ENCODE assay signal across 10 cellular contexts in the genomic region with DNA sequence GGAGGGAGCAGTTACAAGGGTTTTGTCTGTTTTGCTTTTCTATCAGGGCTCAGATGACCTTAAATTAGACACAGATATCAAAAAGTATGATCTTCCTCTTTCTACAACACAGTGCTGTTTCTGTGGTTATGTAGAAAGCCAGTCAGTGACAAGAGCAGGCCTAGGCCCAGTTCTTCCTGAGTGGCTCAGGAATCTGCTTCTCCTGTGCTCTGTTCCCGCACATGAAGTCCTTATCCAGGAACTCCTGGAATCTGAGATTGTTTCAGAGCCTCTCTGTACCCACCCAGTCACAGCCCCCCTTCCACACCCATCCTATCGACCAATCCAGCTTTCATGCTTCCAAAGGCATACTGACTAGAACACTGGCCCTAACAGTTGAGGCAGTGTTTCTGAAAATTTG. TPM values are rescaled to one million over a fixed set of nuclear protein-coding genes. Genes with fewer than 3 reads are reported as not detected.
DNase-seq lines count a peak whose midpoint lies in the region; ATAC-seq and TF ChIP-seq lines count a peak whose summit lies in the region.
"Had no signal": no experiment of that assay in that cellular context is flagged by ENCODE, and none has a peak within 500 bp of the region (broad histone marks: within the 10 kb centered on the region; RNA-seq: fewer than 3 reads in every experiment).

No MANE protein-coding gene starts in this region.

- peak overlapping the region in 6 of 7 donors; percentile 20 to 88 (median 82) for H3K27ac Mint-ChIP-seq in CD14-positive monocyte
- peak overlapping the region; percentile 91 for H3K27ac Mint-ChIP-seq in activated T-helper 17 cell treated with anti-CD3 and anti-CD28 coated beads, Interleukin-2, amount 50 U/mL, for 72 hours

- intact Hi-C loops in CD14-positive monocyte (cut with micrococcal nuclease) = no loop called here
- intact Hi-C loops in prostate gland (cut with DNase I) = no loop called here
- intact Hi-C loops in head of caudate nucleus (cut with DNase I) = no loop called here

- H3K4me3 ChIP-seq in muscle layer of duodenum (ENCODE audit: low read depth in 1 of 2, low read length in 2 of 2) (no peak overlapping the region), prostate gland (no peak overlapping the region)
- H3K4me3 ChIP-seq: thoracic aorta had no signal

- peaks cover 0 to under 1% (median 0%) of the 10 kb centered on the region in 3 donors for H3K27me3 Mint-ChIP-seq in CD14-positive monocyte (ENCODE audit: low read depth in 3 of 3)
- no peaks in the 10 kb centered on the region for H3K27me3 Mint-ChIP-seq in activated T-helper 17 cell treated with anti-CD3 and anti-CD28 coated beads, Interleukin-2, amount 50 U/mL, for 72 hours

- WGBS in prostate gland = 68% methylated on average over 2 of the region's 2 CpGs

- peak overlapping the region in 1 of 2 donors; percentile 50 for H3K4me3 Mint-ChIP-seq in CD14-positive monocyte
- H3K4me3 Mint-ChIP-seq in activated T-helper 17 cell treated with anti-CD3 and anti-CD28 coated beads, Interleukin-2, amount 50 U/mL, for 72 hours = peak overlapping the region; percentile 62

- H3K27me3 ChIP-seq in muscle layer of duodenum (ENCODE audit: low read depth, low read length) (no peaks in the 10 kb centered on the region), prostate gland (replicated peaks; ENCODE audit: insufficient read depth) (no peaks in the 10 kb centered on the region)

- H3K9me3 Mint-ChIP-seq in CD14-positive monocyte = no peaks in the 10 kb centered on the region
- H3K9me3 Mint-ChIP-seq in activated T-helper 17 cell treated with anti-CD3 and anti-CD28 coated beads, Interleukin-2, amount 50 U/mL, for 72 hours = no peaks in the 10 kb centered on the region

- peaks cover 24 to 49% of the 10 kb centered on the region in 2 donors for H3K36me3 ChIP-seq in muscle layer of duodenum (ENCODE audit: control insufficient read depth in 1 of 2, insufficient read depth in 2 of 2, low read length in 2 of 2)
- peaks cover 0 to 6% of the 10 kb centered on the region in 2 donors for H3K36me3 ChIP-seq in prostate gland

- H3K4me1 Mint-ChIP-seq in CD14-positive monocyte = peaks cover 14% of the 10 kb centered on the region
- peaks cover 33% of the 10 kb centered on the region for H3K4me1 Mint-ChIP-seq in activated T-helper 17 cell treated with anti-CD3 and anti-CD28 coated beads, Interleukin-2, amount 50 U/mL, for 72 hours

- DNase-seq in CD14-positive monocyte (ENCODE audit: low spot score) = no peak
- DNase-seq in prostate gland (ENCODE audit: low spot score) = no peak
- DNase-seq in head of caudate nucleus = no peak
- DNase-seq: NCI-H510A treated with DMSO at 0.1 percent for 48 hours had no signal

- no peaks in the 10 kb centered on the region for H3K9me3 ChIP-seq in muscle layer of duodenum (ENCODE audit: control insufficient read depth in 1 of 2, low read length in 2 of 2)
- no peaks in the 10 kb centered on the region for H3K9me3 ChIP-seq in prostate gland
- H3K9me3 ChIP-seq: thoracic aorta had no signal

- TF ChIP-seq POLR2A in prostate gland (IDR thresholded peaks at IDR 0.05) = no peak

- peak overlapping the region; percentile 45 for H3K27ac ChIP-seq in muscle layer of duodenum (ENCODE audit: low read length)
- H3K27ac ChIP-seq in prostate gland = no peak overlapping the region
- H3K27ac ChIP-seq: thoracic aorta had no signal

- H3K4me1 ChIP-seq in muscle layer of duodenum (ENCODE audit: control insufficient read depth in 1 of 2, insufficient read depth in 2 of 2, low read length in 2 of 2) (no peaks in the 10 kb centered on the region), prostate gland (replicated peaks) (no peaks in the 10 kb centered on the region)

- peaks cover 72 to 90% of the 10 kb centered on the region in 2 donors for H3K36me3 Mint-ChIP-seq in CD14-positive monocyte
- peaks cover 100% of the 10 kb centered on the region for H3K36me3 Mint-ChIP-seq in activated T-helper 17 cell treated with anti-CD3 and anti-CD28 coated beads, Interleukin-2, amount 50 U/mL, for 72 hours (ENCODE audit: low read depth)

- TF ChIP-seq CTCF in CD14-positive monocyte (IDR thresholded peaks at IDR 0.05) = no peak
- TF ChIP-seq CTCF in prostate gland (IDR thresholded peaks at IDR 0.05) = no peak

- ATAC-seq in HG03095 (IDR thresholded peaks at IDR 0.05; ENCODE audit: unreplicated experiment) (peak; percentile 69), HG03025 (IDR thresholded peaks at IDR 0.05; ENCODE audit: low FRiP score, unreplicated experiment) (no peak)
- ATAC-seq in activated T-helper 17 cell treated with anti-CD3 and anti-CD28 coated beads, Interleukin-2, amount 50 U/mL, for 72 hours (replicated peaks) = peak; percentile 27
- ATAC-seq in activated CD4-positive, CD25-positive, alpha-beta regulatory T cell treated with anti-CD3 and anti-CD28 coated beads, Interleukin-2, amount 50 U/mL, for 24 hours = no peak

RNA-seq across cellular contexts. Expression of a gene that starts 40.4 kb away (rescaled TPM):
- polyA plus RNA-seq in CD14-positive monocyte = 10 to 100 TPM; 19.3 to 21.7 TPM
- total RNA-seq in activated T-helper 17 cell treated with anti-CD3 and anti-CD28 coated beads, Interleukin-2, amount 50 U/mL, for 72 hours = 10 to 100 TPM; 24.2 to 30.9 TPM
- 10 to 100 TPM; 18.4 to 19.1 TPM for total RNA-seq in prostate gland

RNA-seq across cellular contexts. Expression of a gene that starts 50.3 kb away (rescaled TPM):
- 10 to 100 TPM; 27.6 to 38.6 TPM for polyA plus RNA-seq in CD14-positive monocyte
- 10 to 100 TPM; 45.4 to 57.9 TPM for total RNA-seq in activated T-helper 17 cell treated with anti-CD3 and anti-CD28 coated beads, Interleukin-2, amount 50 U/mL, for 72 hours
- 100 to 1,000 TPM; 153 to 185 TPM for total RNA-seq in prostate gland

Comparison
In these comparisons a context has a peak if more than half of its experiments do, and no peak if none do; other contexts are left out.
1. ATAC-seq: peak in HG03095 (single experiment) and activated T-helper 17 cell treated with anti-CD3 and anti-CD28 coated beads, Interleukin-2, amount 50 U/mL, for 72 hours (single experiment); none in HG03025 (single experiment) and activated CD4-positive, CD25-positive, alpha-beta regulatory T cell treated with anti-CD3 and anti-CD28 coated beads, Interleukin-2, amount 50 U/mL, for 24 hours (0 of 2).